22 cellular contexts compared by ENCODE assay signal in genomic region chr17:44867841-44868240, GRCh38. TPM values are rescaled to one million over a fixed set of nuclear protein-coding genes. Genes with fewer than 3 reads are reported as not detected.
DNase-seq lines count a peak whose midpoint lies in the region; ATAC-seq and TF ChIP-seq lines count a peak whose summit lies in the region.
"Had no signal": no experiment of that assay in that cellular context is flagged by ENCODE, and none has a peak within 500 bp of the region (broad histone marks: within the 10 kb centered on the region; RNA-seq: fewer than 3 reads in every experiment).

No MANE protein-coding gene starts in this region.

- H3K9ac ChIP-seq in SK-N-MC (ENCODE audit: insufficient read length): no peak overlapping the region
- no peak overlapping the region for H3K9ac ChIP-seq in rectal smooth muscle tissue (ENCODE audit: low read length)

- H3K36me3 ChIP-seq in BJ (ENCODE audit: control insufficient read depth, insufficient read depth, low read length): peaks cover 17% of the 10 kb centered on the region
- H3K36me3 ChIP-seq in SK-N-MC (ENCODE audit: insufficient read depth, low read length): peaks cover 75% of the 10 kb centered on the region
- peaks cover 0 to 97% of the 10 kb centered on the region in 2 donors for H3K36me3 ChIP-seq in gastroesophageal sphincter
- H3K36me3 ChIP-seq in rectal smooth muscle tissue (ENCODE audit: control insufficient read depth, insufficient read depth, low read length): peaks cover 30% of the 10 kb centered on the region

- 60 to 62% methylated on average over 1 to 3 of the region's 3 CpGs for WGBS in gastroesophageal sphincter (ENCODE audit: low coverage in 1 of 2), 2 donors

- no peaks in the 10 kb centered on the region for H3K27me3 ChIP-seq in BJ (ENCODE audit: control insufficient read depth, insufficient read depth, low read length)
- H3K27me3 ChIP-seq in gastroesophageal sphincter: no peaks in the 10 kb centered on the region
- H3K27me3 ChIP-seq in rectal smooth muscle tissue (ENCODE audit: control insufficient read depth, insufficient read depth, low read length): no peaks in the 10 kb centered on the region

- no peaks in the 10 kb centered on the region for H3K27me3 Mint-ChIP-seq in activated CD4-positive, alpha-beta T cell treated with anti-CD3 and anti-CD28 coated beads for 36 hours

- TF ChIP-seq EP300 in gastroesophageal sphincter (IDR thresholded peaks at IDR 0.05): no peak

- peak; percentile 16 for DNase-seq in BJ (ENCODE audit: low read depth)
- DNase-seq in SK-N-MC (ENCODE audit: low read depth, low spot score): no peak
- DNase-seq in activated CD4-positive, alpha-beta T cell treated with anti-CD3 and anti-CD28 coated beads for 36 hours: no peak
- no peak for DNase-seq in hippocampal formation (lab: John Stamatoyannopoulos, UW)
- no peak for DNase-seq in GM10266 (ENCODE audit: extremely low spot score)
- DNase-seq: DMS53, H9, KBM-7, NCI-H1092, NCI-H1436, NCI-H187 treated with DMSO at 0.1 percent for 48 hours, PC-9, RPMI8226, SIG-M5 had no signal

- H3K4me3 ChIP-seq in BJ (ENCODE audit: low read depth, low read length): no peak overlapping the region
- no peak overlapping the region for H3K4me3 ChIP-seq in SK-N-MC
- no peak overlapping the region for H3K4me3 ChIP-seq in gastroesophageal sphincter
- no peak overlapping the region for H3K4me3 ChIP-seq in rectal smooth muscle tissue (ENCODE audit: low read length)
- H3K4me3 ChIP-seq: PC-9 had no signal

- TF ChIP-seq CTCF in BJ (IDR thresholded peaks at IDR 0.05; ENCODE audit: insufficient read depth, low read depth, low read length) (no peak), gastroesophageal sphincter (IDR thresholded peaks at IDR 0.05) (no peak), GM10266 (IDR thresholded peaks at IDR 0.05; ENCODE audit: control insufficient read depth, insufficient read depth, low read depth, missing control alignments) (no peak)

- TF ChIP-seq POLR2A in gastroesophageal sphincter (IDR thresholded peaks at IDR 0.05): no peak

- H3K27ac ChIP-seq in SK-N-MC (0 out of 2 replicates have a peak overlapping the region, but pooled peaks have one; percentile 16), gastroesophageal sphincter (peak overlapping the region in 3 of 4 donors; percentile 33 to 68 (median 56)), rectal smooth muscle tissue (ENCODE audit: low read depth, low read length) (peak overlapping the region; percentile 90)
- H3K27ac ChIP-seq: C4-2B, HL-60, PC-9 had no signal

- H3K4me1 ChIP-seq in gastroesophageal sphincter (peaks cover 0 to 5% (median 0%) of the 10 kb centered on the region in 3 donors), rectal smooth muscle tissue (ENCODE audit: control insufficient read depth, insufficient read depth, low read length) (peaks cover 42% of the 10 kb centered on the region)

- no peaks in the 10 kb centered on the region for H3K4me1 Mint-ChIP-seq in activated CD4-positive, alpha-beta T cell treated with anti-CD3 and anti-CD28 coated beads for 36 hours
- H3K4me1 Mint-ChIP-seq: H9 had no signal

- no peak overlapping the region for H3K4me3 Mint-ChIP-seq in activated CD4-positive, alpha-beta T cell treated with anti-CD3 and anti-CD28 coated beads for 36 hours

- ATAC-seq in gastroesophageal sphincter (peak; percentile 30), HG03521 (IDR thresholded peaks at IDR 0.05; ENCODE audit: unreplicated experiment) (no peak)
- no peak for ATAC-seq in activated CD4-positive, alpha-beta T cell treated with anti-CD3 and anti-CD28 coated beads for 36 hours
- ATAC-seq: SK-N-SH treated with all-trans-retinoic acid at 6 μM for 48 hours had no signal

- H3K36me3 Mint-ChIP-seq in activated CD4-positive, alpha-beta T cell treated with anti-CD3 and anti-CD28 coated beads for 36 hours (ENCODE audit: low read depth): peaks cover 56% of the 10 kb centered on the region

- CTCF ChIA-PET in BJ (lab: Yijun Ruan, JAX): interaction anchor here (1.4 to 19.5 kb wide), 4 partner anchors 8 to 267 kb away, joined by 3 to 452 read pairs (median 52); partner anchors contain the start of gene ACBD4
- CTCF ChIA-PET in activated CD4-positive, alpha-beta T cell treated with anti-CD3 and anti-CD28 coated beads for 36 hours (lab: Charles Lee): interaction anchor here (0.6 to 5.8 kb wide), 11 partner anchors 9 to 1000 kb away, joined by 3 to 49 read pairs (median 3); no protein-coding TSS in a partner anchor

- no peaks in the 10 kb centered on the region for H3K9me3 ChIP-seq in SK-N-MC (ENCODE audit: low read depth, low read length)
- H3K9me3 ChIP-seq in gastroesophageal sphincter: no peaks in the 10 kb centered on the region

- intact Hi-C loops in activated CD4-positive, alpha-beta T cell treated with anti-CD3 and anti-CD28 coated beads for 36 hours (cut with DNase I, micrococcal nuclease): loop anchor here (2.0 to 5.0 kb wide), 2 partner anchors 19 to 336 kb away; no protein-coding TSS in a partner anchor

- no peak overlapping the region for H3K27ac Mint-ChIP-seq in activated CD4-positive, alpha-beta T cell treated with anti-CD3 and anti-CD28 coated beads for 36 hours
- H3K27ac Mint-ChIP-seq: H9 had no signal

- H3K9me3 Mint-ChIP-seq in activated CD4-positive, alpha-beta T cell treated with anti-CD3 and anti-CD28 coated beads for 36 hours (ENCODE audit: low read depth): no peaks in the 10 kb centered on the region
- H3K9me3 Mint-ChIP-seq: H9 had no signal

- POLR2A ChIA-PET in BJ (lab: Charles Lee): no interaction called here
- POLR2A ChIA-PET in activated CD4-positive, alpha-beta T cell treated with anti-CD3 and anti-CD28 coated beads for 36 hours (lab: Charles Lee): interaction anchor here (0.6 kb wide), 1 partner anchor 10 kb away, joined by 3 read pairs; no protein-coding TSS in a partner anchor

RNA-seq across cellular contexts. Expression of gene HIGD1B, which starts 20.2 kb away (rescaled TPM):
- not detected in 2 replicates for polyA plus RNA-seq in BJ (2011; rRNA removed)
- not detected in 2 replicates for polyA minus RNA-seq in BJ (2011; rRNA and poly(A)+ RNA removed)
- 1 to 10 TPM; 1.1 to 2.5 (median 1.5) TPM for total RNA-seq in gastroesophageal sphincter
- not detected for total RNA-seq in activated CD4-positive, alpha-beta T cell treated with anti-CD3 and anti-CD28 coated beads for 36 hours
- total RNA-seq: H9, HT-29, NCI-H460, PC-9 had no signal

RNA-seq across cellular contexts. Expression of gene EFTUD2, which starts 31.4 kb away (rescaled TPM):
- polyA plus RNA-seq in BJ (2011; rRNA removed): 72.0 and 121 TPM in 2 replicates
- polyA minus RNA-seq in BJ (2011; rRNA and poly(A)+ RNA removed): 88.1 and 105 TPM in 2 replicates
- total RNA-seq in gastroesophageal sphincter: 10 to 100 TPM; 45.1 to 71.2 (median 57.8) TPM
- total RNA-seq in activated CD4-positive, alpha-beta T cell treated with anti-CD3 and anti-CD28 coated beads for 36 hours: 100 to 1,000 TPM; 175 to 203 TPM

RNA-seq across cellular contexts. Expression of gene GJC1, which starts 37.8 kb away (rescaled TPM):
- polyA plus RNA-seq in BJ (2011; rRNA removed): 26.5 and 32.2 TPM in 2 replicates
- 44.3 and 53.8 TPM in 2 replicates for polyA minus RNA-seq in BJ (2011; rRNA and poly(A)+ RNA removed)
- 10 to 100 TPM; 28.2 to 78.3 (median 44.5) TPM for total RNA-seq in gastroesophageal sphincter
- 1 to 10 TPM; 3.3 to 3.7 TPM for total RNA-seq in activated CD4-positive, alpha-beta T cell treated with anti-CD3 and anti-CD28 coated beads for 36 hours
- total RNA-seq: HT-29 had no signal

RNA-seq across cellular contexts. Expression of gene GFAP, which starts 47.5 kb away (rescaled TPM):
- 0.13 and 0.23 TPM in 2 replicates for polyA plus RNA-seq in BJ (2011; rRNA removed)
- polyA minus RNA-seq in BJ (2011; rRNA and poly(A)+ RNA removed): 0.09 and 0.10 TPM in 2 replicates
- 1 to 10 TPM in 2 of 4 donors, under 1 TPM in 1, not detected in 1; 0.77 to 3.8 (median 1.1) TPM for total RNA-seq in gastroesophageal sphincter
- total RNA-seq in activated CD4-positive, alpha-beta T cell treated with anti-CD3 and anti-CD28 coated beads for 36 hours: not detected
- total RNA-seq: PC-9 had no signal

Comparison
In these comparisons a context has a peak if more than half of its experiments do, and no peak if none do; other contexts are left out.
1. H3K27ac ChIP-seq: peak in every context shown above with its lines; median percentile 90 in rectal smooth muscle tissue; 56 in gastroesophageal sphincter; 16 in SK-N-MC.
2. RNA of gene GJC1, which starts 37.8 kb away (total RNA-seq): 28.2 to 78.3 TPM in gastroesophageal sphincter; 3.3 to 3.7 TPM in activated CD4-positive, alpha-beta T cell treated with anti-CD3 and anti-CD28 coated beads for 36 hours; every median in the first group is over 4 times any median in the second.